ENCODE assay signal across 20 cellular contexts in genomic region chr16:51474414-51475091, GRCh38.
DNase-seq lines count a peak whose midpoint lies in the region; ATAC-seq, FAIRE-seq and TF ChIP-seq lines count a peak whose summit lies in the region.
"Had no signal": no experiment of that assay in that cellular context is flagged by ENCODE, and none has a peak within 500 bp of the region (broad histone marks: within the 10 kb centered on the region; RNA-seq: fewer than 3 reads in every experiment).

No MANE protein-coding gene starts in this region.

- H3K27me3 Mint-ChIP-seq in endodermal cell (ENCODE audit: insufficient read depth) = no peaks in the 10 kb centered on the region
- H3K27me3 Mint-ChIP-seq: CD4-positive, alpha-beta memory T cell had no signal

- H2BK15ac ChIP-seq in mesenchymal stem cell (ENCODE audit: low read depth, poor library complexity, severe bottlenecking) = no peak overlapping the region

- POLR2A ChIA-PET in HepG2 (lab: Yijun Ruan, JAX) = no interaction called here

- no peak overlapping the region for H3K27ac Mint-ChIP-seq in endodermal cell
- H3K27ac Mint-ChIP-seq: CD14-positive monocyte; CD4-positive, alpha-beta memory T cell had no signal

- peak overlapping the region; percentile 49 for H2BK120ac ChIP-seq in mesenchymal stem cell (ENCODE audit: low read depth, low read length)

- no TSS peak for BruUV-seq in HepG2 (replicated peaks; lab: Mats Ljungman, UMichigan)

- no peaks in the 10 kb centered on the region for H3K36me3 Mint-ChIP-seq in endodermal cell (ENCODE audit: low read depth)
- H3K36me3 Mint-ChIP-seq: CD14-positive monocyte; CD4-positive, alpha-beta memory T cell had no signal

- H3K9me3 ChIP-seq in HepG2 (ENCODE audit: low read length) = no peaks in the 10 kb centered on the region
- no peaks in the 10 kb centered on the region for H3K9me3 ChIP-seq in right lobe of liver
- no peaks in the 10 kb centered on the region for H3K9me3 ChIP-seq in endodermal cell (ENCODE audit: control insufficient read depth, low read length)
- no peaks in the 10 kb centered on the region for H3K9me3 ChIP-seq in mesenchymal stem cell (ENCODE audit: control insufficient read depth, low read length)
- H3K9me3 ChIP-seq: BLaER1 had no signal

- CTCF ChIA-PET in HepG2 (lab: Yijun Ruan, JAX; ENCODE audit: low intra/inter-chr PET ratio, low total read pairs) = no interaction called here

- no peaks in the 10 kb centered on the region for H3K4me1 Mint-ChIP-seq in endodermal cell
- H3K4me1 Mint-ChIP-seq: CD14-positive monocyte; CD4-positive, alpha-beta memory T cell had no signal

- H3K23ac ChIP-seq in mesenchymal stem cell (ENCODE audit: low read length in 2 of 2) = no peak overlapping the region

- H3K27ac ChIP-seq in HepG2 (ENCODE audit: extremely low read length, insufficient read depth, low read length) (no peak overlapping the region), right lobe of liver (no peak overlapping the region), endodermal cell (ENCODE audit: low read depth, low read length) (no peak overlapping the region), mesenchymal stem cell (ENCODE audit: low read length, poor library complexity, severe bottlenecking) (no peak overlapping the region)
- H3K27ac ChIP-seq: BLaER1, HL-60 had no signal

- no peaks in the 10 kb centered on the region for H3K36me3 ChIP-seq in HepG2 (replicated peaks in 1 of 2; ENCODE audit: control insufficient read depth in 1 of 2, insufficient read depth in 2 of 2, low read length in 2 of 2)
- H3K36me3 ChIP-seq in right lobe of liver = no peaks in the 10 kb centered on the region
- H3K36me3 ChIP-seq in endodermal cell (ENCODE audit: control insufficient read depth, insufficient read depth, low read length) = no peaks in the 10 kb centered on the region
- H3K36me3 ChIP-seq in mesenchymal stem cell (ENCODE audit: control insufficient read depth in 1 of 2, insufficient read depth in 2 of 2, low read depth in 1 of 2, low read length in 2 of 2) = no peaks in the 10 kb centered on the region
- H3K36me3 ChIP-seq: BLaER1 had no signal

- H3K9ac ChIP-seq in HepG2 (ENCODE audit: insufficient read depth, low read depth, low read length) (no peak overlapping the region), endodermal cell (ENCODE audit: extremely low read depth, low read length, poor library complexity, severe bottlenecking) (no peak overlapping the region), mesenchymal stem cell (ENCODE audit: low read length) (no peak overlapping the region)
- H3K9ac ChIP-seq: BLaER1 had no signal

- TF ChIP-seq CTCF in HepG2 (CRISPR knock-in tag; IDR thresholded peaks at IDR 0.05) (no peak), right lobe of liver (IDR thresholded peaks at IDR 0.05) (no peak), endodermal cell (conservative IDR thresholded peaks at IDR 0.05) (peak; percentile 52)

- peaks cover 2% of the 10 kb centered on the region for H3K9me3 Mint-ChIP-seq in endodermal cell

- no peak overlapping the region for H4K8ac ChIP-seq in mesenchymal stem cell (ENCODE audit: low read length)

- H3K14ac ChIP-seq in mesenchymal stem cell (ENCODE audit: low read length in 2 of 2) = no peak overlapping the region

- intact Hi-C loops in HepG2 (cut with micrococcal nuclease; ENCODE audit: unreplicated experiment) = no loop called here
- intact Hi-C loops in right lobe of liver (cut with DNase I) = no loop called here

- in situ Hi-C loops in HepG2 (cut with HindIII; ENCODE audit: extremely low pct_ligation_motif_present, low pct_unique_long_range_greater_than_20kb) = no loop called here

- H2AFZ ChIP-seq in HepG2 (ENCODE audit: low read length) (no peak overlapping the region), mesenchymal stem cell (ENCODE audit: low read depth, low read length) (no peak overlapping the region)

- 21% methylated on average over 1 of the region's 1 CpG for WGBS in HepG2 (ENCODE audit: low lambda C conversion rate)
- WGBS in right lobe of liver (ENCODE audit: insufficient coverage, low coverage, low lambda C conversion rate, missing lambda C conversion rate) = 69% methylated on average over 1 of the region's 1 CpG
- no CpG with 5 or more reads among the region's 1 CpG for WGBS in endodermal cell (ENCODE audit: insufficient coverage in 1 of 2, insufficient read length in 1 of 2), 2 experiments
- no CpG with 5 or more reads among the region's 1 CpG for WGBS in mesenchymal stem cell

- H3K4me2 ChIP-seq in HepG2 (ENCODE audit: low read depth, low read length) (no peak overlapping the region), mesenchymal stem cell (ENCODE audit: low read length, poor library complexity, severe bottlenecking) (no peak overlapping the region)
- H3K4me2 ChIP-seq: BLaER1 had no signal

- TF ChIP-seq POLR2A in HepG2 (IDR thresholded peaks at IDR 0.05; ENCODE audit: insufficient read depth in 1 of 2, low read depth in 2 of 2, low read length in 2 of 2) = no peak
- TF ChIP-seq POLR2A in right lobe of liver (IDR thresholded peaks at IDR 0.05) = no peak

- no peak overlapping the region for H2AK5ac ChIP-seq in mesenchymal stem cell (ENCODE audit: low read length, severe bottlenecking)

- ATAC-seq in HepG2 = no peak
- ATAC-seq in right lobe of liver = no peak
- no peak for ATAC-seq in GM19351 (IDR thresholded peaks at IDR 0.05; ENCODE audit: unreplicated experiment)

- no peak overlapping the region for H2BK12ac ChIP-seq in mesenchymal stem cell (ENCODE audit: low read length in 2 of 2)

- H4K20me1 ChIP-seq in HepG2 (ENCODE audit: insufficient read depth, low read length) = no peaks in the 10 kb centered on the region
- H4K20me1 ChIP-seq: BLaER1 had no signal

- H3K27me3 ChIP-seq in HepG2 (ENCODE audit: control insufficient read depth in 1 of 2, insufficient read depth in 2 of 2, low read length in 2 of 2) (no peaks in the 10 kb centered on the region), right lobe of liver (no peaks in the 10 kb centered on the region), endodermal cell (ENCODE audit: control insufficient read depth, insufficient read depth, low read length, poor library complexity, severe bottlenecking) (no peaks in the 10 kb centered on the region), mesenchymal stem cell (ENCODE audit: control insufficient read depth in 1 of 2, insufficient read depth in 1 of 2, low read length in 2 of 2) (no peaks in the 10 kb centered on the region)
- H3K27me3 ChIP-seq: BLaER1 had no signal

- H3K4me3 Mint-ChIP-seq in endodermal cell = no peak overlapping the region
- H3K4me3 Mint-ChIP-seq: CD14-positive monocyte; CD4-positive, alpha-beta memory T cell had no signal

- H2BK5ac ChIP-seq in mesenchymal stem cell (ENCODE audit: low read depth, low read length, poor library complexity, severe bottlenecking) = no peak overlapping the region

- H3K4me1 ChIP-seq in HepG2 (ENCODE audit: insufficient read depth, low read length) (no peaks in the 10 kb centered on the region), right lobe of liver (no peaks in the 10 kb centered on the region), endodermal cell (ENCODE audit: control insufficient read depth, insufficient read depth, low read length) (no peaks in the 10 kb centered on the region), mesenchymal stem cell (ENCODE audit: control insufficient read depth, insufficient read depth, low read depth, low read length) (no peaks in the 10 kb centered on the region)
- H3K4me1 ChIP-seq: BLaER1 had no signal

- FAIRE-seq in HepG2 (lab: Jason Lieb, UNC) = no peak
- FAIRE-seq: GM12892, GM18507 had no signal

- no peak overlapping the region for H3K18ac ChIP-seq in mesenchymal stem cell (ENCODE audit: low read depth in 1 of 2, low read length in 2 of 2)

- TF ChIP-seq RAD21 in HepG2 (CRISPR knock-in tag; IDR thresholded peaks at IDR 0.05) = no peak

- DNase-seq in HepG2 (ENCODE audit: low spot score) (no peak), right lobe of liver (no peak), endodermal cell (no peak), mesenchymal stem cell (no peak), RPMI8226 (no peak), hypothalamus (lab: John Stamatoyannopoulos, UW) (no peak)
- DNase-seq: 8988T; CD4-positive, alpha-beta memory T cell; DMS153; DMS79; GDM1; GOT3; H7; IMR-90 had no signal

- H3K4ac ChIP-seq in mesenchymal stem cell (ENCODE audit: low read depth in 1 of 2, low read length in 2 of 2) = no peak overlapping the region

- TF ChIP-seq EP300 in HepG2 (IDR thresholded peaks at IDR 0.05; ENCODE audit: low read depth in 2 of 2, low read length in 2 of 2) (no peak), HepG2 (CRISPR knock-in tag; IDR thresholded peaks at IDR 0.05; ENCODE audit: borderline replicate concordance) (no peak)

- H3K79me2 ChIP-seq in HepG2 (ENCODE audit: insufficient read depth, low read length) = no peaks in the 10 kb centered on the region

- no peak overlapping the region for H4K91ac ChIP-seq in mesenchymal stem cell (ENCODE audit: low read length)

- no peaks in the 10 kb centered on the region for H3K79me1 ChIP-seq in mesenchymal stem cell (replicated peaks; ENCODE audit: low read length, poor library complexity, severe bottlenecking)

- H3K4me3 ChIP-seq in HepG2 (replicated peaks in 1 of 3; ENCODE audit: insufficient read depth in 1 of 3, low read depth in 2 of 3, low read length in 3 of 3) (no peak overlapping the region), right lobe of liver (no peak overlapping the region), endodermal cell (ENCODE audit: low read length) (no peak overlapping the region), mesenchymal stem cell (ENCODE audit: insufficient read depth in 1 of 2, low read depth in 1 of 2, low read length in 2 of 2) (no peak overlapping the region)
- H3K4me3 ChIP-seq: BLaER1 had no signal

TF ChIP-seq in HepG2, 621 proteins besides CTCF, POLR2A, EP300 and RAD21:
- TF ChIP-seq ZNF678 (CRISPR knock-in tag; IDR thresholded peaks at IDR 0.05) (no peak), HNRNPK (IDR thresholded peaks at IDR 0.05; ENCODE audit: low read depth, low read length, poor library complexity, severe bottlenecking) (peak; percentile 99), PCBP1 (IDR thresholded peaks at IDR 0.05; ENCODE audit: borderline replicate concordance, low read depth, low read length) (0 out of 2 replicates have a peak, but pooled peaks have one; percentile 62)
